Comparison of ENCODE assay signal across 1 cellular context in the genomic region with DNA sequence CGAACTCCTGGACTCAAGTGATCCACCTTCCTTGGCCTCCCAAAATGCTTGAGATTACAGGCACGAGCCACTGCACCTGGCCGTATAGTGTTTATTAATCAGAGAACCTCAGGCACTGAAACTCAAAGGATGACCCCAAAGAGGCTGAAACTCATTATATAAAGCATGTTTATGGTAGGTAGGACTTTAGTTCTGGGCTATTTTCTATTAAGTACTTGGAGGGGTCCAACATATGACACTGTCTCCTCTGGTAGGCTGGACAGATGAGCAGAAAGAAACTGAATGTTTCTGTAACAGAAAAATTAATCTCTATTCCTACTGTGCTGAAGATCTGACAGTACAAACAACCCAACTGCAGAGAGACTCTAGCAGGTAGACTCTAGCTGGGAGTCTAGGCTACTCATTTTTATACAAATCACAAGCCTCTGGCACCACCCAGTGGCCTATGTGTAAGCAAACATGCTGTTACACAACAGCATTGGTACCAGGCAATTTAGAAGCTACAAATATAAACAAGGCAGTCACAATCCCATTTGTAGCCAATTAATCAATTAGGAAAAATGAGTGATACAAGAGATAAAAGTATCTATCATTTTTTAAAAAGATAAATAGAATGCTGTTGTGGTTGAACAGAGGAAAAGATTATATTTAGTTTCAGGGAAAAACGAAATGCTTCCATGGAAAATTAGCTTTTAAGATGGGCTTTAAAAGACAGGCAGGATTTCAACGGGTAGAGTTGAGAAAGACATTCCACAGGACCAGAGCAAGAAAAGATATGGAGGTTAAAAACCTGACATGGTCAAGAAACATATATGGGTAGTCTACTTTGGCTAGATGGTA.
TF ChIP-seq lines count a peak whose summit lies in the region.

No MANE protein-coding gene starts in this region.

TF ChIP-seq in HepG2, 621 proteins besides CTCF, POLR2A, EP300 and RAD21 (continued from another document and continues in another):
- TF ChIP-seq PRDM10 (CRISPR knock-in tag; IDR thresholded peaks at IDR 0.05; ENCODE audit: low read depth) (no peak), ZNF44 (CRISPR knock-in tag; IDR thresholded peaks at IDR 0.05) (no peak), ZHX1 (CRISPR knock-in tag; IDR thresholded peaks at IDR 0.05; ENCODE audit: low read depth) (no peak), ZNF335 (CRISPR knock-in tag; IDR thresholded peaks at IDR 0.05) (no peak), SETDB1 (CRISPR knock-in tag; IDR thresholded peaks at IDR 0.05; ENCODE audit: borderline replicate concordance) (no peak), FOXP1 (IDR thresholded peaks at IDR 0.05) (no peak), FOXP1 (CRISPR knock-in tag; IDR thresholded peaks at IDR 0.05) (peak; percentile 39; the same call in 1 of the 2 replicates), TEF (CRISPR knock-in tag; IDR thresholded peaks at IDR 0.05) (peak; percentile 98), FOXA1 (IDR thresholded peaks at IDR 0.05) (no peak), FOXA1 (CRISPR knock-in tag; IDR thresholded peaks at IDR 0.05) (peak; percentile 83), ZNF34 (CRISPR knock-in tag; IDR thresholded peaks at IDR 0.05; ENCODE audit: borderline replicate concordance) (no peak), MAFG (CRISPR knock-in tag; IDR thresholded peaks at IDR 0.05) (no peak), ZKSCAN8 (CRISPR knock-in tag; IDR thresholded peaks at IDR 0.05; ENCODE audit: borderline replicate concordance) (0 out of 2 replicates have a peak, but pooled peaks have one; percentile 23), PHF20 (CRISPR knock-in tag; IDR thresholded peaks at IDR 0.05) (no peak), PPARG (CRISPR knock-in tag; conservative IDR thresholded peaks at IDR 0.05) (0 out of 2 replicates have a peak, but pooled peaks have one; percentile 43), ELF4 (CRISPR knock-in tag; IDR thresholded peaks at IDR 0.05; ENCODE audit: borderline replicate concordance) (no peak), PITX1 (CRISPR knock-in tag; IDR thresholded peaks at IDR 0.05) (no peak), NAIF1 (CRISPR knock-in tag; IDR thresholded peaks at IDR 0.05; ENCODE audit: borderline replicate concordance) (no peak), ATM (IDR thresholded peaks at IDR 0.05; ENCODE audit: borderline replicate concordance) (no peak), FOXJ3 (CRISPR knock-in tag; IDR thresholded peaks at IDR 0.05; ENCODE audit: borderline replicate concordance) (peak; percentile 20; the same call in 1 of the 2 replicates), NKX3-1 (CRISPR knock-in tag; IDR thresholded peaks at IDR 0.05) (no peak), MBD4 (IDR thresholded peaks at IDR 0.05; ENCODE audit: borderline replicate concordance, low read length) (no peak), ZFP82 (CRISPR knock-in tag; IDR thresholded peaks at IDR 0.05; ENCODE audit: borderline replicate concordance) (no peak), SAP130 (CRISPR knock-in tag; IDR thresholded peaks at IDR 0.05; ENCODE audit: low read depth) (peak; percentile 62), ZSCAN30 (CRISPR knock-in tag; IDR thresholded peaks at IDR 0.05) (no peak), ZNF891 (CRISPR knock-in tag; IDR thresholded peaks at IDR 0.05) (no peak), ZBTB34 (CRISPR knock-in tag; IDR thresholded peaks at IDR 0.05) (no peak), CERS6 (CRISPR knock-in tag; IDR thresholded peaks at IDR 0.05) (no peak), ZNF556 (CRISPR knock-in tag; IDR thresholded peaks at IDR 0.05; ENCODE audit: borderline replicate concordance) (no peak), HDAC2 (CRISPR knock-in tag; IDR thresholded peaks at IDR 0.05) (no peak), PHF8 (CRISPR knock-in tag; IDR thresholded peaks at IDR 0.05) (no peak), EEA1 (CRISPR knock-in tag; IDR thresholded peaks at IDR 0.05; ENCODE audit: borderline replicate concordance) (no peak), PHB2 (IDR thresholded peaks at IDR 0.05; ENCODE audit: partially characterized antibody) (no peak), THAP11 (CRISPR knock-in tag; IDR thresholded peaks at IDR 0.05) (0 out of 2 replicates have a peak, but pooled peaks have one; percentile 34), SMC3 (IDR thresholded peaks at IDR 0.05; ENCODE audit: low read length) (peak; percentile 91), JDP2 (CRISPR knock-in tag; IDR thresholded peaks at IDR 0.05; ENCODE audit: borderline replicate concordance) (no peak), PHF5A (CRISPR knock-in tag; IDR thresholded peaks at IDR 0.05; ENCODE audit: low read depth, unreplicated experiment) (no peak), NR2F2 (IDR thresholded peaks at IDR 0.05; ENCODE audit: borderline replicate concordance, low read depth) (no peak), ZNF746 (CRISPR knock-in tag; IDR thresholded peaks at IDR 0.05) (no peak), GFI1 (CRISPR knock-in tag; IDR thresholded peaks at IDR 0.05; ENCODE audit: borderline replicate concordance) (no peak; the same call in 1 of the 2 replicates), ZNF441 (CRISPR knock-in tag; IDR thresholded peaks at IDR 0.05; ENCODE audit: borderline replicate concordance) (no peak), ZNF670 (CRISPR knock-in tag; IDR thresholded peaks at IDR 0.05; ENCODE audit: borderline replicate concordance) (no peak), ZNF160 (CRISPR knock-in tag; IDR thresholded peaks at IDR 0.05) (no peak), EED (CRISPR knock-in tag; IDR thresholded peaks at IDR 0.05) (no peak), ZNF510 (CRISPR knock-in tag; IDR thresholded peaks at IDR 0.05; ENCODE audit: low read depth) (no peak)
- TF ChIP-seq, protein P1, sequence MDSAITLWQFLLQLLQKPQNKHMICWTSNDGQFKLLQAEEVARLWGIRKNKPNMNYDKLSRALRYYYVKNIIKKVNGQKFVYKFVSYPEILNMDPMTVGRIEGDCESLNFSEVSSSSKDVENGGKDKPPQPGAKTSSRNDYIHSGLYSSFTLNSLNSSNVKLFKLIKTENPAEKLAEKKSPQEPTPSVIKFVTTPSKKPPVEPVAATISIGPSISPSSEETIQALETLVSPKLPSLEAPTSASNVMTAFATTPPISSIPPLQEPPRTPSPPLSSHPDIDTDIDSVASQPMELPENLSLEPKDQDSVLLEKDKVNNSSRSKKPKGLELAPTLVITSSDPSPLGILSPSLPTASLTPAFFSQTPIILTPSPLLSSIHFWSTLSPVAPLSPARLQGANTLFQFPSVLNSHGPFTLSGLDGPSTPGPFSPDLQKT (CRISPR knock-in tag; IDR thresholded peaks at IDR 0.05; ENCODE audit: borderline replicate concordance), result no peak
- TF ChIP-seq, protein P2, sequence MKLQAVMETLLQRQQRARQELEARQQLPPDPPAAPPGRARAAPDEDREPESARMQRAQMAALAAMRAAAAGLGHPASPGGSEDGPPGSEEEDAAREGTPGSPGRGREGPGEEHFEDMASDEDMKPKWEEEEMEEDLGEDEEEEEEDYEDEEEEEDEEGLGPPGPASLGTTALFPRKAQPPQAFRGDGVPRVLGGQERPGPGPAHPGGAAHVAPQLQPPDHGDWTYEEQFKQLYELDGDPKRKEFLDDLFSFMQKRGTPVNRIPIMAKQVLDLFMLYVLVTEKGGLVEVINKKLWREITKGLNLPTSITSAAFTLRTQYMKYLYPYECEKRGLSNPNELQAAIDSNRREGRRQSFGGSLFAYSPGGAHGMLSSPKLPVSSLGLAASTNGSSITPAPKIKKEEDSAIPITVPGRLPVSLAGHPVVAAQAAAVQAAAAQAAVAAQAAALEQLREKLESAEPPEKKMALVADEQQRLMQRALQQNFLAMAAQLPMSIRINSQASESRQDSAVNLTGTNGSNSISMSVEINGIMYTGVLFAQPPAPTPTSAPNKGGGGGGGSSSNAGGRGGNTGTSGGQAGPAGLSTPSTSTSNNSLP (IDR thresholded peaks at IDR 0.05; ENCODE audit: low read depth, low read length), result peak; percentile 55; the same call in 1 of the 2 replicates
- TF ChIP-seq, protein P3, sequence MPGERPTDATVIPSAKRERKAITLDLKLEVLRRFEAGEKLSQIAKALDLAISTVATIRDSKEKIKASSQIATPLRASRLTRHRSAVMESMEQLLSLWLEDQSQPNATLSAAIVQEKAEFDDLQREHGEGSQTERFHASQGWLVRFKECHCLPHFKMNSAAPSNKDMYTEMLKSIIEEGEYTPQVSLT (CRISPR knock-in tag; IDR thresholded peaks at IDR 0.05; ENCODE audit: borderline replicate concordance, low read depth), result no peak
- TF ChIP-seq, protein P4, sequence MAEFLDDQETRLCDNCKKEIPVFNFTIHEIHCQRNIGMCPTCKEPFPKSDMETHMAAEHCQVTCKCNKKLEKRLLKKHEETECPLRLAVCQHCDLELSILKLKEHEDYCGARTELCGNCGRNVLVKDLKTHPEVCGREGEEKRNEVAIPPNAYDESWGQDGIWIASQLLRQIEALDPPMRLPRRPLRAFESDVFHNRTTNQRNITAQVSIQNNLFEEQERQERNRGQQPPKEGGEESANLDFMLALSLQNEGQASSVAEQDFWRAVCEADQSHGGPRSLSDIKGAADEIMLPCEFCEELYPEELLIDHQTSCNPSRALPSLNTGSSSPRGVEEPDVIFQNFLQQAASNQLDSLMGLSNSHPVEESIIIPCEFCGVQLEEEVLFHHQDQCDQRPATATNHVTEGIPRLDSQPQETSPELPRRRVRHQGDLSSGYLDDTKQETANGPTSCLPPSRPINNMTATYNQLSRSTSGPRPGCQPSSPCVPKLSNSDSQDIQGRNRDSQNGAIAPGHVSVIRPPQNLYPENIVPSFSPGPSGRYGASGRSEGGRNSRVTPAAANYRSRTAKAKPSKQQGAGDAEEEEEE (CRISPR knock-in tag; IDR thresholded peaks at IDR 0.05; ENCODE audit: borderline replicate concordance), result no peak
